18 cellular contexts compared by ENCODE assay signal in the genomic region with DNA sequence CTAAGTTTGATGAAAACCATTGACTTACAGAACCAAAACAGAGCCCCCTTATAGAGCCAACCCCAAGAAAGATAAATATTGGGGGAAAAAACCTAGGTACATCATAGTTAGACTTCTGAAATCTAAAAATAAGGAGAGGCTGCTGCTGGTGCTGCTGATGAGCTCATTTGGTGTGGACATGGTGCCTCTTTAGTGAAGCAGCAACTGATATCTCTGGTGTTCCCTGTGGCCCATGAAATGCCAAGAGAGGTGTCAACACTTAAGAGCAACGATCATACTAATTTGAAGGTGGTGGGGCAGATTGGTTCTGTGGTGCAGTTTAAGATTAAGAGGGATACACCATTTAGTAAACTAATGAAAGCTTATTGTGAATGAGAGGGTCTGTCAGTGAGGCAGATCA. TPM values are rescaled to one million over a fixed set of nuclear protein-coding genes. Genes with fewer than 3 reads are reported as not detected.
DNase-seq lines count a peak whose midpoint lies in the region; ATAC-seq and TF ChIP-seq lines count a peak whose summit lies in the region.
"Had no signal": no experiment of that assay in that cellular context is flagged by ENCODE, and none has a peak within 500 bp of the region (broad histone marks: within the 10 kb centered on the region; RNA-seq: fewer than 3 reads in every experiment).

No MANE protein-coding gene starts in this region.

- intact Hi-C loops in Right ventricle myocardium superior (cut with DNase I) (no loop called here), cardiac septum (cut with DNase I) (no loop called here), right cardiac atrium (cut with DNase I) (no loop called here)

- DNase-seq in Right ventricle myocardium superior, result no peak
- DNase-seq in cardiac septum (ENCODE audit: low spot score), result no peak
- DNase-seq in NCI-H2107 (lab: John Stamatoyannopoulos, UW), result peak; percentile 83
- peak; percentile 86 for DNase-seq in NCI-H510A (lab: John Stamatoyannopoulos, UW)
- DNase-seq in right cardiac atrium, result no peak
- no peak for DNase-seq in activated T-cell treated with anti-CD3 and anti-CD28 coated beads, Interleukin-2, amount 50 U/mL, for 72 hours
- DNase-seq in WTC11 (ENCODE audit: low spot score), result no peak
- no peak for DNase-seq in T1000 (lab: John Stamatoyannopoulos, UW)
- DNase-seq: CD4-positive, alpha-beta T cell; DMS79; Kasumi-1; MG63; NCI-H1048; NCI-H226; PC-3; RPMI8226 had no signal

- CTCF ChIA-PET in WTC11 (lab: Charles Lee), result interaction anchor here (2.1 kb wide), 1 partner anchor 191 kb away, joined by 6 read pairs; no protein-coding TSS in a partner anchor

- peaks cover 2% of the 10 kb centered on the region for H3K4me1 ChIP-seq in right cardiac atrium (ENCODE audit: control insufficient read depth, insufficient read depth, low read length)
- H3K4me1 ChIP-seq: A549 had no signal

- no peak overlapping the region for H3K27ac ChIP-seq in right cardiac atrium (ENCODE audit: low read length)
- H3K27ac ChIP-seq: A549 had no signal

- no peaks in the 10 kb centered on the region for H3K9me3 ChIP-seq in right cardiac atrium (ENCODE audit: control insufficient read depth, low read length)
- H3K9me3 ChIP-seq: A549, MG63 had no signal

- peak; percentile 91 for ATAC-seq in Right ventricle myocardium superior (ENCODE audit: poor library complexity)
- peak; percentile 65 to 84 for ATAC-seq in right cardiac atrium
- ATAC-seq in activated T-cell treated with anti-CD3 and anti-CD28 coated beads, Interleukin-2, amount 50 U/mL, for 72 hours (replicated peaks in 1 of 2), result no peak
- no peak for ATAC-seq in WTC11
- ATAC-seq: A549, PC-3 had no signal

- H3K36me3 Mint-ChIP-seq in activated T-cell treated with anti-CD3 and anti-CD28 coated beads, Interleukin-2, amount 50 U/mL, for 72 hours (ENCODE audit: insufficient read depth in 2 of 2), result peaks cover 0 to 7% of the 10 kb centered on the region in 2 donors
- no peaks in the 10 kb centered on the region for H3K36me3 Mint-ChIP-seq in WTC11

- H3K27me3 Mint-ChIP-seq in activated T-cell treated with anti-CD3 and anti-CD28 coated beads, Interleukin-2, amount 50 U/mL, for 72 hours (ENCODE audit: low read depth), result no peaks in the 10 kb centered on the region
- H3K27me3 Mint-ChIP-seq in WTC11 (ENCODE audit: low read depth), result no peaks in the 10 kb centered on the region
- H3K27me3 Mint-ChIP-seq: CD4-positive, alpha-beta T cell; IgD-negative memory B cell had no signal

- no peaks in the 10 kb centered on the region for H3K27me3 ChIP-seq in right cardiac atrium (ENCODE audit: control insufficient read depth, insufficient read depth)
- H3K27me3 ChIP-seq: MG63 had no signal

- 53% methylated on average over 1 of the region's 1 CpG for WGBS in right cardiac atrium

- H3K4me1 Mint-ChIP-seq in activated T-cell treated with anti-CD3 and anti-CD28 coated beads, Interleukin-2, amount 50 U/mL, for 72 hours (ENCODE audit: low read depth), result no peaks in the 10 kb centered on the region
- no peaks in the 10 kb centered on the region for H3K4me1 Mint-ChIP-seq in WTC11

- no peak overlapping the region for H3K27ac Mint-ChIP-seq in activated T-cell treated with anti-CD3 and anti-CD28 coated beads, Interleukin-2, amount 50 U/mL, for 72 hours
- H3K27ac Mint-ChIP-seq in WTC11, result no peak overlapping the region
- H3K27ac Mint-ChIP-seq: CD4-positive, alpha-beta T cell; IgD-negative memory B cell had no signal

- no peak overlapping the region for H3K4me3 Mint-ChIP-seq in activated T-cell treated with anti-CD3 and anti-CD28 coated beads, Interleukin-2, amount 50 U/mL, for 72 hours
- no peak overlapping the region for H3K4me3 Mint-ChIP-seq in WTC11
- H3K4me3 Mint-ChIP-seq: CD4-positive, alpha-beta T cell; IgD-negative memory B cell had no signal

- no peak for TF ChIP-seq CTCF in WTC11 (IDR thresholded peaks at IDR 0.05)

- no peaks in the 10 kb centered on the region for H3K9me3 Mint-ChIP-seq in activated T-cell treated with anti-CD3 and anti-CD28 coated beads, Interleukin-2, amount 50 U/mL, for 72 hours
- H3K9me3 Mint-ChIP-seq in WTC11, result 0 out of 2 replicates have a peak, but pooled peaks cover 4% of the 10 kb centered on the region
- H3K9me3 Mint-ChIP-seq: CD4-positive, alpha-beta T cell; IgD-negative memory B cell had no signal

- no peak overlapping the region for H3K4me3 ChIP-seq in right cardiac atrium (ENCODE audit: low read length)
- H3K4me3 ChIP-seq: A549, MG63 had no signal

- POLR2A ChIA-PET in WTC11 (lab: Charles Lee), result no interaction called here

TF ChIP-seq in WTC11, 78 proteins besides CTCF, POLR2A, EP300 and RAD21 (continues in another document):
- TF ChIP-seq RELA (CRISPR knock-in tag; IDR thresholded peaks at IDR 0.05; ENCODE audit: borderline replicate concordance) (no peak), EMX1 (CRISPR knock-in tag; IDR thresholded peaks at IDR 0.05) (no peak), ZNF416 (CRISPR knock-in tag; IDR thresholded peaks at IDR 0.05) (no peak)
- TF ChIP-seq, protein P1, sequence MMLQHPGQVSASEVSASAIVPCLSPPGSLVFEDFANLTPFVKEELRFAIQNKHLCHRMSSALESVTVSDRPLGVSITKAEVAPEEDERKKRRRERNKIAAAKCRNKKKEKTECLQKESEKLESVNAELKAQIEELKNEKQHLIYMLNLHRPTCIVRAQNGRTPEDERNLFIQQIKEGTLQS (CRISPR knock-in tag; conservative IDR thresholded peaks at IDR 0.05), result no peak
- TF ChIP-seq, protein P2, sequence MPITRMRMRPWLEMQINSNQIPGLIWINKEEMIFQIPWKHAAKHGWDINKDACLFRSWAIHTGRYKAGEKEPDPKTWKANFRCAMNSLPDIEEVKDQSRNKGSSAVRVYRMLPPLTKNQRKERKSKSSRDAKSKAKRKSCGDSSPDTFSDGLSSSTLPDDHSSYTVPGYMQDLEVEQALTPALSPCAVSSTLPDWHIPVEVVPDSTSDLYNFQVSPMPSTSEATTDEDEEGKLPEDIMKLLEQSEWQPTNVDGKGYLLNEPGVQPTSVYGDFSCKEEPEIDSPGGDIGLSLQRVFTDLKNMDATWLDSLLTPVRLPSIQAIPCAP (CRISPR knock-in tag; IDR thresholded peaks at IDR 0.05), result no peak
- TF ChIP-seq, protein P3, sequence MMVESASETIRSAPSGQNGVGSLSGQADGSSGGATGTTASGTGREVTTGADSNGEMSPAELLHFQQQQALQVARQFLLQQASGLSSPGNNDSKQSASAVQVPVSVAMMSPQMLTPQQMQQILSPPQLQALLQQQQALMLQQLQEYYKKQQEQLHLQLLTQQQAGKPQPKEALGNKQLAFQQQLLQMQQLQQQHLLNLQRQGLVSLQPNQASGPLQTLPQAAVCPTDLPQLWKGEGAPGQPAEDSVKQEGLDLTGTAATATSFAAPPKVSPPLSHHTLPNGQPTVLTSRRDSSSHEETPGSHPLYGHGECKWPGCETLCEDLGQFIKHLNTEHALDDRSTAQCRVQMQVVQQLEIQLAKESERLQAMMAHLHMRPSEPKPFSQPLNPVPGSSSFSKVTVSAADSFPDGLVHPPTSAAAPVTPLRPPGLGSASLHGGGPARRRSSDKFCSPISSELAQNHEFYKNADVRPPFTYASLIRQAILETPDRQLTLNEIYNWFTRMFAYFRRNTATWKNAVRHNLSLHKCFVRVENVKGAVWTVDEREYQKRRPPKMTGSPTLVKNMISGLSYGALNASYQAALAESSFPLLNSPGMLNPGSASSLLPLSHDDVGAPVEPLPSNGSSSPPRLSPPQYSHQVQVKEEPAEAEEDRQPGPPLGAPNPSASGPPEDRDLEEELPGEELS (CRISPR knock-in tag; IDR thresholded peaks at IDR 0.05), result no peak
- TF ChIP-seq, protein P4, sequence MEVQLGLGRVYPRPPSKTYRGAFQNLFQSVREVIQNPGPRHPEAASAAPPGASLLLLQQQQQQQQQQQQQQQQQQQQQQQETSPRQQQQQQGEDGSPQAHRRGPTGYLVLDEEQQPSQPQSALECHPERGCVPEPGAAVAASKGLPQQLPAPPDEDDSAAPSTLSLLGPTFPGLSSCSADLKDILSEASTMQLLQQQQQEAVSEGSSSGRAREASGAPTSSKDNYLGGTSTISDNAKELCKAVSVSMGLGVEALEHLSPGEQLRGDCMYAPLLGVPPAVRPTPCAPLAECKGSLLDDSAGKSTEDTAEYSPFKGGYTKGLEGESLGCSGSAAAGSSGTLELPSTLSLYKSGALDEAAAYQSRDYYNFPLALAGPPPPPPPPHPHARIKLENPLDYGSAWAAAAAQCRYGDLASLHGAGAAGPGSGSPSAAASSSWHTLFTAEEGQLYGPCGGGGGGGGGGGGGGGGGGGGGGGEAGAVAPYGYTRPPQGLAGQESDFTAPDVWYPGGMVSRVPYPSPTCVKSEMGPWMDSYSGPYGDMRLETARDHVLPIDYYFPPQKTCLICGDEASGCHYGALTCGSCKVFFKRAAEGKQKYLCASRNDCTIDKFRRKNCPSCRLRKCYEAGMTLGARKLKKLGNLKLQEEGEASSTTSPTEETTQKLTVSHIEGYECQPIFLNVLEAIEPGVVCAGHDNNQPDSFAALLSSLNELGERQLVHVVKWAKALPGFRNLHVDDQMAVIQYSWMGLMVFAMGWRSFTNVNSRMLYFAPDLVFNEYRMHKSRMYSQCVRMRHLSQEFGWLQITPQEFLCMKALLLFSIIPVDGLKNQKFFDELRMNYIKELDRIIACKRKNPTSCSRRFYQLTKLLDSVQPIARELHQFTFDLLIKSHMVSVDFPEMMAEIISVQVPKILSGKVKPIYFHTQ (CRISPR knock-in tag; IDR thresholded peaks at IDR 0.05), result no peak
- TF ChIP-seq, protein P5, sequence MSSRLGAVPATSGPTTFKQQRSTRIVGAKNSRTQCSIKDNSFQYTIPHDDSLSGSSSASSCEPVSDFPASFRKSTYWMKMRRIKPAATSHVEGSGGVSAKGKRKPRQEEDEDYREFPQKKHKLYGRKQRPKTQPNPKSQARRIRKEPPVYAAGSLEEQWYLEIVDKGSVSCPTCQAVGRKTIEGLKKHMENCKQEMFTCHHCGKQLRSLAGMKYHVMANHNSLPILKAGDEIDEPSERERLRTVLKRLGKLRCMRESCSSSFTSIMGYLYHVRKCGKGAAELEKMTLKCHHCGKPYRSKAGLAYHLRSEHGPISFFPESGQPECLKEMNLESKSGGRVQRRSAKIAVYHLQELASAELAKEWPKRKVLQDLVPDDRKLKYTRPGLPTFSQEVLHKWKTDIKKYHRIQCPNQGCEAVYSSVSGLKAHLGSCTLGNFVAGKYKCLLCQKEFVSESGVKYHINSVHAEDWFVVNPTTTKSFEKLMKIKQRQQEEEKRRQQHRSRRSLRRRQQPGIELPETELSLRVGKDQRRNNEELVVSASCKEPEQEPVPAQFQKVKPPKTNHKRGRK (CRISPR knock-in tag; IDR thresholded peaks at IDR 0.05; ENCODE audit: borderline replicate concordance), result no peak

RNA-seq across cellular contexts. Expression of a gene that starts 35.9 kb away (rescaled TPM):
- total RNA-seq in Right ventricle myocardium superior (24.2 TPM), cardiac septum (30.1 TPM), right cardiac atrium (10 to 100 TPM; 19.8 to 26.3 (median 22.3) TPM), WTC11 (2021) (8.6 to 10.3 TPM (median 8.9 TPM) in 3 replicates)
- polyA plus RNA-seq in right cardiac atrium, result 19.6 TPM
- 10 to 100 TPM; 25.3 to 34.9 TPM for total RNA-seq in activated T-cell treated with anti-CD3 and anti-CD28 coated beads, Interleukin-2, amount 50 U/mL, for 72 hours

Comparison
In these comparisons a context has a peak if more than half of its experiments do, and no peak if none do; other contexts are left out.
1. ATAC-seq: peak in Right ventricle myocardium superior (single experiment) and right cardiac atrium (2 of 2); none in activated T-cell treated with anti-CD3 and anti-CD28 coated beads, Interleukin-2, amount 50 U/mL, for 72 hours (0 of 2) and WTC11 (single experiment).
2. DNase-seq: peak in NCI-H2107 (single experiment) and NCI-H510A (single experiment); none in Right ventricle myocardium superior (single experiment), cardiac septum (single experiment), right cardiac atrium (0 of 3), activated T-cell treated with anti-CD3 and anti-CD28 coated beads, Interleukin-2, amount 50 U/mL, for 72 hours (0 of 2), WTC11 (single experiment) and T1000 (single experiment).